Comparison of ENCODE assay signal across 8 cellular contexts in the genomic region with DNA sequence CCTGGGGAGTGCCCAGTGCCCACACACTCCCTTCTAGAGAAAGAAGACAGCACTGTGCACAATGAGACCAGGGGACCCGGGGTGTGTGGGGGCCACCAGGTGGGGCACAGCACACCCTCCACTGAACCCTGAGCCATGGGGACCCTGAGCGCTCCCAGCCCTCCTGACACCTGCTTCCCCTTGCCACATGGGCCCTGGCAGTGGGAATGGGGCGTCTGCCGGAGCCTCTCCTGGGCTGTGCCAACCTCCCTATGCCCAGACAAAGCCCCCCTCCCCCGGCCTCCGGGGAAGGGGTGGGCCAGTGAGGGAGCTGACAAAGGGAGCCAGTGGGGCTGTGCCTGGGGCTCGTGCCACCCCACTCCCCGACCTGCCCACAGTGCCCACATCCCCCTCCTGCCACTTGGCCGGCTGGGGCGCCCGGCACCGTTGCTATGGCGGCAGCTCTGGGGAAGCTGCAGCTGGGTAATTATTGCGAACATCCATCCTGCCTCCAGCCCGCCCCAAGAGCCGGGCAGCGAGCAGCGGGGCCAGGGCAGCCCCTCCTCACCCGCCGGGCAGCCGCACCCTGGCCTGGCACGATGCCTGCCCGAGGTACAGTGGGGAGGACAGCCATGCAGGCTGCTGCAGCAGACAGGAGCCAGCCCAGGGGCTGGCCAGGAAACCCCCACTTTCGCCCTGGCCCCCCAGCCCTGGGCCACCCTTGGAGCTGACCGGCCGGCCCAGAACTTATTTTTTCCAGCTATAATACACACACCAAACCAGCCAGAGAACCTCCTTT. TPM values are rescaled to one million over a fixed set of nuclear protein-coding genes. Genes with fewer than 3 reads are reported as not detected.
DNase-seq lines count a peak whose midpoint lies in the region; ATAC-seq lines count a peak whose summit lies in the region.

No MANE protein-coding gene starts in this region.

- no peaks in the 10 kb centered on the region for H3K9me3 Mint-ChIP-seq in activated T-cell treated with anti-CD3 and anti-CD28 coated beads, Interleukin-2, amount 50 U/mL, for 72 hours
- H3K9me3 Mint-ChIP-seq in natural killer cell treated with Interleukin-12 subunit alpha and Interleukin-12 subunit beta and Interleukin-15 and Interleukin-18, amount 100 ng/mL, for 72 hours, result no peaks in the 10 kb centered on the region

- no peak overlapping the region for H3K27ac Mint-ChIP-seq in activated T-cell treated with anti-CD3 and anti-CD28 coated beads, Interleukin-2, amount 50 U/mL, for 72 hours
- peak overlapping the region in 1 of 2 donors; percentile 47 for H3K27ac Mint-ChIP-seq in natural killer cell treated with Interleukin-12 subunit alpha and Interleukin-12 subunit beta and Interleukin-15 and Interleukin-18, amount 100 ng/mL, for 72 hours

- no peaks in the 10 kb centered on the region for H3K36me3 Mint-ChIP-seq in activated T-cell treated with anti-CD3 and anti-CD28 coated beads, Interleukin-2, amount 50 U/mL, for 72 hours (ENCODE audit: insufficient read depth in 2 of 2)
- H3K36me3 Mint-ChIP-seq in natural killer cell treated with Interleukin-12 subunit alpha and Interleukin-12 subunit beta and Interleukin-15 and Interleukin-18, amount 100 ng/mL, for 72 hours, result no peaks in the 10 kb centered on the region

- ATAC-seq in activated T-cell treated with anti-CD3 and anti-CD28 coated beads, Interleukin-2, amount 50 U/mL, for 72 hours (replicated peaks in 1 of 2), result peak; percentile 18 to 27
- peak; percentile 24 to 25 for ATAC-seq in natural killer cell treated with Interleukin-12 subunit alpha and Interleukin-12 subunit beta and Interleukin-15 and Interleukin-18, amount 100 ng/mL, for 72 hours
- ATAC-seq in HG02852 (IDR thresholded peaks at IDR 0.05; ENCODE audit: unreplicated experiment) (no peak), HG02588 (IDR thresholded peaks at IDR 0.05; ENCODE audit: unreplicated experiment) (no peak), HG02623 (IDR thresholded peaks at IDR 0.05; ENCODE audit: unreplicated experiment) (no peak)

- DNase-seq in NCI-H187 (lab: John Stamatoyannopoulos, UW) (peak; percentile 42 to 66), NCI-H187 treated with DMSO at 0.1 percent for 48 hours (lab: John Stamatoyannopoulos, UW) (no peak), NCI-H128 (lab: John Stamatoyannopoulos, UW; ENCODE audit: unreplicated experiment) (peak; percentile 84)
- peak; percentile 10 to 13 for DNase-seq in activated T-cell treated with anti-CD3 and anti-CD28 coated beads, Interleukin-2, amount 50 U/mL, for 72 hours
- no peak for DNase-seq in natural killer cell treated with Interleukin-12 subunit alpha and Interleukin-12 subunit beta and Interleukin-15 and Interleukin-18, amount 100 ng/mL, for 72 hours (ENCODE audit: low spot score)

- peaks cover 15% of the 10 kb centered on the region for H3K4me1 Mint-ChIP-seq in activated T-cell treated with anti-CD3 and anti-CD28 coated beads, Interleukin-2, amount 50 U/mL, for 72 hours (ENCODE audit: low read depth)
- H3K4me1 Mint-ChIP-seq in natural killer cell treated with Interleukin-12 subunit alpha and Interleukin-12 subunit beta and Interleukin-15 and Interleukin-18, amount 100 ng/mL, for 72 hours (ENCODE audit: low read depth in 2 of 2), result peaks cover 5 to 10% of the 10 kb centered on the region in 2 donors

- no peaks in the 10 kb centered on the region for H3K27me3 Mint-ChIP-seq in activated T-cell treated with anti-CD3 and anti-CD28 coated beads, Interleukin-2, amount 50 U/mL, for 72 hours (ENCODE audit: low read depth)
- no peaks in the 10 kb centered on the region for H3K27me3 Mint-ChIP-seq in natural killer cell treated with Interleukin-12 subunit alpha and Interleukin-12 subunit beta and Interleukin-15 and Interleukin-18, amount 100 ng/mL, for 72 hours

- H3K4me3 Mint-ChIP-seq in activated T-cell treated with anti-CD3 and anti-CD28 coated beads, Interleukin-2, amount 50 U/mL, for 72 hours, result peak overlapping the region; percentile 17 to 66
- H3K4me3 Mint-ChIP-seq in natural killer cell treated with Interleukin-12 subunit alpha and Interleukin-12 subunit beta and Interleukin-15 and Interleukin-18, amount 100 ng/mL, for 72 hours, result peak overlapping the region; percentile 24

RNA-seq across cellular contexts. Expression of gene NOL4L, which starts 41.9 kb away (rescaled TPM):
- total RNA-seq in activated T-cell treated with anti-CD3 and anti-CD28 coated beads, Interleukin-2, amount 50 U/mL, for 72 hours, result 10 to 100 TPM; 28.2 to 30.0 TPM
- total RNA-seq in natural killer cell treated with Interleukin-12 subunit alpha and Interleukin-12 subunit beta and Interleukin-15 and Interleukin-18, amount 100 ng/mL, for 72 hours, result 10 to 100 TPM; 20.0 to 20.1 TPM

RNA-seq across cellular contexts. Expression of gene C20orf203, which starts 46.7 kb away (rescaled TPM):
- under 1 TPM; 0.16 to 0.17 TPM for total RNA-seq in activated T-cell treated with anti-CD3 and anti-CD28 coated beads, Interleukin-2, amount 50 U/mL, for 72 hours
- under 1 TPM; 0.07 to 0.17 TPM for total RNA-seq in natural killer cell treated with Interleukin-12 subunit alpha and Interleukin-12 subunit beta and Interleukin-15 and Interleukin-18, amount 100 ng/mL, for 72 hours

Comparison
In these comparisons a context has a peak if more than half of its experiments do, and no peak if none do; other contexts are left out.
1. DNase-seq: peak in NCI-H187 (2 of 2), NCI-H128 (single experiment) and activated T-cell treated with anti-CD3 and anti-CD28 coated beads, Interleukin-2, amount 50 U/mL, for 72 hours (2 of 2); none in NCI-H187 treated with DMSO at 0.1 percent for 48 hours (single experiment) and natural killer cell treated with Interleukin-12 subunit alpha and Interleukin-12 subunit beta and Interleukin-15 and Interleukin-18, amount 100 ng/mL, for 72 hours (single experiment).
2. ATAC-seq: peak in activated T-cell treated with anti-CD3 and anti-CD28 coated beads, Interleukin-2, amount 50 U/mL, for 72 hours (2 of 2) and natural killer cell treated with Interleukin-12 subunit alpha and Interleukin-12 subunit beta and Interleukin-15 and Interleukin-18, amount 100 ng/mL, for 72 hours (2 of 2); none in HG02852 (single experiment), HG02588 (single experiment) and HG02623 (single experiment).